In the genomic region with DNA sequence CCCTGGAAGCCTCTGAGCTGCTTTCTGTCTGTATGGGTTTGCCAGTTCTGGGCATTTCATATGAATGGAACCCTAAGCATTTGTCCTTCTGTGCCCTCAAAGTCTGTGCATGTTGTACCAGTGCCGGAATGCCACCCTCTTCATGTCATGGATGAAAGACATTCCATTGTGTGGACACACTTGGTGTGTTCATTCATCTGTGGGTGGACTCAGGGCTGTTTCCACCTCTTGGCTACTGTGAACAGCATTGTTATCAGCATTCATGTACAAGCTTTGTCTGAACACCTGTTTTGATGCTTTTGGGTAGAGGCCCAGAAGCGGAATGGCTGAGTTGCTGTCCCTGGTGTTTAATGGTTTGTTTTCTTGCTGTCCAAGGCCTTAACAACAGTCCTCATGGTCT, we compare ENCODE assay signal across 2 cellular contexts. TPM values are rescaled to one million over a fixed set of nuclear protein-coding genes. Genes with fewer than 3 reads are reported as not detected.
"Had no signal": no experiment of that assay in that cellular context is flagged by ENCODE, and none has a peak within 500 bp of the region (broad histone marks: within the 10 kb centered on the region; RNA-seq: fewer than 3 reads in every experiment).

No MANE protein-coding gene starts in this region.

RNA-seq across cellular contexts. Expression of a gene that starts 30.1 kb away (rescaled TPM):
- total RNA-seq: naive thymus-derived CD8-positive, alpha-beta T cell; natural killer cell treated with Interleukin-12 subunit alpha and Interleukin-12 subunit beta and Interleukin-15 and Interleukin-18, amount 100 ng/mL, for 72 hours had no signal
